In genomic region chr13:106096661-106097092, GRCh38 we compare ENCODE assay signal across 18 cellular contexts.
A peak's percentile ranks its signal among the peaks of the same experiment; 100 is the strongest.
DNase-seq lines count a peak whose midpoint lies in the region; ATAC-seq and TF ChIP-seq lines count a peak whose summit lies in the region.
"Had no signal": no experiment of that assay in that cellular context is flagged by ENCODE, and none has a peak within 500 bp of the region (broad histone marks: within the 10 kb centered on the region; RNA-seq: fewer than 3 reads in every experiment).

No MANE protein-coding gene starts in this region.

- H3K36me3 ChIP-seq in kidney epithelial cell (ENCODE audit: control insufficient read depth, insufficient read depth, low read length), result no peaks in the 10 kb centered on the region
- H3K36me3 ChIP-seq: gastroesophageal sphincter, ovary had no signal

- intact Hi-C loops in activated CD4-positive, alpha-beta T cell treated with anti-CD3 and anti-CD28 coated beads for 36 hours (cut with DNase I, micrococcal nuclease), result no loop called here

- H3K4me3 Mint-ChIP-seq in activated CD4-positive, alpha-beta T cell treated with anti-CD3 and anti-CD28 coated beads for 36 hours, result no peak overlapping the region
- H3K4me3 Mint-ChIP-seq: activated naive CD4-positive, alpha-beta T cell treated with anti-CD3 and anti-CD28 coated beads, Interleukin-2, amount 50 U/mL, for 24 hours; CD8-positive, alpha-beta T cell; effector memory CD8-positive, alpha-beta T cell; stimulated activated naive CD8-positive, alpha-beta T cell treated with anti-CD3 and anti-CD28 coated beads, Interleukin-15, amount 100 ng/mL, for 72 hours had no signal

- no peaks in the 10 kb centered on the region for H3K36me3 Mint-ChIP-seq in activated CD4-positive, alpha-beta T cell treated with anti-CD3 and anti-CD28 coated beads for 36 hours (ENCODE audit: low read depth)
- H3K36me3 Mint-ChIP-seq: activated naive CD4-positive, alpha-beta T cell treated with anti-CD3 and anti-CD28 coated beads, Interleukin-2, amount 50 U/mL, for 24 hours; CD8-positive, alpha-beta T cell had no signal

- no peaks in the 10 kb centered on the region for H3K9me3 Mint-ChIP-seq in activated CD4-positive, alpha-beta T cell treated with anti-CD3 and anti-CD28 coated beads for 36 hours (ENCODE audit: low read depth)
- H3K9me3 Mint-ChIP-seq: CD8-positive, alpha-beta T cell; stimulated activated naive CD8-positive, alpha-beta T cell treated with anti-CD3 and anti-CD28 coated beads, Interleukin-15, amount 100 ng/mL, for 72 hours had no signal

- TF ChIP-seq CTCF in VCaP (conservative IDR thresholded peaks at IDR 0.05), result no peak
- no peak for TF ChIP-seq CTCF in kidney epithelial cell (IDR thresholded peaks at IDR 0.05; ENCODE audit: insufficient read depth, low read length, poor library complexity, severe bottlenecking)

- H3K27ac ChIP-seq in VCaP, result peak overlapping the region; percentile 96
- H3K27ac ChIP-seq: gastroesophageal sphincter, ovary had no signal

- no peak overlapping the region for H3K27ac Mint-ChIP-seq in activated CD4-positive, alpha-beta T cell treated with anti-CD3 and anti-CD28 coated beads for 36 hours
- H3K27ac Mint-ChIP-seq: activated naive CD4-positive, alpha-beta T cell treated with anti-CD3 and anti-CD28 coated beads, Interleukin-2, amount 50 U/mL, for 24 hours; CD8-positive, alpha-beta T cell; effector memory CD8-positive, alpha-beta T cell; stimulated activated naive CD8-positive, alpha-beta T cell treated with anti-CD3 and anti-CD28 coated beads, Interleukin-15, amount 100 ng/mL, for 72 hours had no signal

- CTCF ChIA-PET in activated CD4-positive, alpha-beta T cell treated with anti-CD3 and anti-CD28 coated beads for 36 hours (lab: Charles Lee), result no interaction called here

- no peaks in the 10 kb centered on the region for H3K27me3 ChIP-seq in kidney epithelial cell (ENCODE audit: control insufficient read depth, insufficient read depth, low read length)
- H3K27me3 ChIP-seq: gastroesophageal sphincter, ovary had no signal

- no peak overlapping the region for H3K4me3 ChIP-seq in kidney epithelial cell (ENCODE audit: low read depth, low read length)
- H3K4me3 ChIP-seq: gastroesophageal sphincter, ovary had no signal

- no peaks in the 10 kb centered on the region for H3K4me1 Mint-ChIP-seq in activated CD4-positive, alpha-beta T cell treated with anti-CD3 and anti-CD28 coated beads for 36 hours
- H3K4me1 Mint-ChIP-seq: activated naive CD4-positive, alpha-beta T cell treated with anti-CD3 and anti-CD28 coated beads, Interleukin-2, amount 50 U/mL, for 24 hours; stimulated activated naive CD8-positive, alpha-beta T cell treated with anti-CD3 and anti-CD28 coated beads, Interleukin-15, amount 100 ng/mL, for 72 hours had no signal

- POLR2A ChIA-PET in activated CD4-positive, alpha-beta T cell treated with anti-CD3 and anti-CD28 coated beads for 36 hours (lab: Charles Lee), result no interaction called here

- peaks cover 5% of the 10 kb centered on the region for H3K27me3 Mint-ChIP-seq in activated CD4-positive, alpha-beta T cell treated with anti-CD3 and anti-CD28 coated beads for 36 hours
- H3K27me3 Mint-ChIP-seq: effector memory CD8-positive, alpha-beta T cell; stimulated activated naive CD8-positive, alpha-beta T cell treated with anti-CD3 and anti-CD28 coated beads, Interleukin-15, amount 100 ng/mL, for 72 hours had no signal

- ATAC-seq in HG02973 (IDR thresholded peaks at IDR 0.05; ENCODE audit: unreplicated experiment), result no peak
- no peak for ATAC-seq in activated CD4-positive, alpha-beta T cell treated with anti-CD3 and anti-CD28 coated beads for 36 hours
- ATAC-seq: activated CD4-positive, CD25-positive, alpha-beta regulatory T cell treated with anti-CD3 and anti-CD28 coated beads, Interleukin-2, amount 50 U/mL, for 24 hours; CD8-positive, alpha-beta T cell; effector memory CD8-positive, alpha-beta T cell; gastroesophageal sphincter; stimulated activated naive CD8-positive, alpha-beta T cell treated with anti-CD3 and anti-CD28 coated beads, Interleukin-15, amount 100 ng/mL, for 72 hours had no signal

- peak; percentile 6 for DNase-seq in NCI-H510A treated with DMSO at 0.1 percent for 48 hours (lab: John Stamatoyannopoulos, UW)
- DNase-seq in NCI-H510A (lab: John Stamatoyannopoulos, UW), result no peak
- DNase-seq in kidney epithelial cell (ENCODE audit: low read depth), result peak; percentile 53
- no peak for DNase-seq in stimulated activated CD4-positive, alpha-beta T cell treated with anti-CD3 and anti-CD28 coated beads, Interleukin-4, amount 100 ng/mL, for 4 hours
- no peak for DNase-seq in activated CD4-positive, alpha-beta T cell treated with anti-CD3 and anti-CD28 coated beads for 36 hours
- no peak for DNase-seq in GF-D8 (lab: John Stamatoyannopoulos, UW)
- DNase-seq: CD8-positive, alpha-beta T cell; effector memory CD8-positive, alpha-beta T cell; NCI-H2029 treated with DMSO at 0.1 percent for 48 hours; NCI-H82; ovary; stimulated activated CD4-positive, alpha-beta T cell treated with anti-CD3 and anti-CD28 coated beads, Interleukin-12 subunit alpha, Interleukin-12 subunit beta, amount 100 ng/mL, for 4 hours; stimulated activated naive CD8-positive, alpha-beta T cell treated with anti-CD3 and anti-CD28 coated beads, Interleukin-15, amount 100 ng/mL, for 72 hours had no signal

Comparison
In these comparisons a context has a peak if more than half of its experiments do, and no peak if none do; other contexts are left out.
1. DNase-seq: peak in NCI-H510A treated with DMSO at 0.1 percent for 48 hours (single experiment) and kidney epithelial cell (single experiment); none in NCI-H510A (single experiment), stimulated activated CD4-positive, alpha-beta T cell treated with anti-CD3 and anti-CD28 coated beads, Interleukin-4, amount 100 ng/mL, for 4 hours (0 of 2), activated CD4-positive, alpha-beta T cell treated with anti-CD3 and anti-CD28 coated beads for 36 hours (single experiment) and GF-D8 (single experiment).